Comparison of ENCODE assay signal across 18 cellular contexts in the genomic region with DNA sequence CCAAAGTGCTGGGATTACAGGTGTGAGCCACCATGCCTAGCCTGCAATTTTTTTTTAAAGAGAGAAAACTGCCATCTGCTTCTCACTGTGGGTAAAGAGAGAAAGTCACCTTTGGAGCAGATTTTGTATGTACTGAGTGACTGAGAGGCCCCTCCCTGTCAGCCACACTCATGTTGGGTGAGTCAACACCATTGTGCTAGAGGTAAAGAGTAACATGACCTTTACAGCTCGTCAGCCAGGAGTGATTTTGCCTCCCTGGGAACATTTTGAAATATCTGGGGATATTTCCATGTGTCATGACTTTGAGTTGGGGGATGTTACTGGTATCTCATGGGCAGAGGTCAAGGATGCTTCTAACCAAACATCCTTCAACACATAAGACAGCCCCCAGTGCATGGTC.
DNase-seq lines count a peak whose midpoint lies in the region; ATAC-seq, FAIRE-seq and TF ChIP-seq lines count a peak whose summit lies in the region.
"Had no signal": no experiment of that assay in that cellular context is flagged by ENCODE, and none has a peak within 500 bp of the region (broad histone marks: within the 10 kb centered on the region; RNA-seq: fewer than 3 reads in every experiment).

No MANE protein-coding gene starts in this region.

- H3K27ac ChIP-seq in colonic mucosa = no peak overlapping the region
- H3K27ac ChIP-seq: BLaER1 treated with 17β-estradiol and CSF1 and Interleukin-3, amounts not matched to agents 10 nM and 100 nM; heart right ventricle had no signal

- DNase-seq in H54 (ENCODE audit: insufficient read length, low spot score) (peak; percentile 38), NCI-H2171 (lab: John Stamatoyannopoulos, UW) (peak; percentile 10), colonic mucosa (peak; percentile 36), progenitor cell of endocrine pancreas (ENCODE audit: low spot score, unreplicated experiment) (no peak), NCI-H446 treated with DMSO at 0.1 percent for 48 hours (lab: John Stamatoyannopoulos, UW) (no peak), natural killer cell (no peak), HFFc6 (no peak), DMS153 (lab: John Stamatoyannopoulos, UW) (no peak)
- DNase-seq: activated CD8-positive, alpha-beta memory T cell treated with anti-CD3 and anti-CD28 coated beads, Interleukin-2, amount 10 ng/mL, durations not matched to agents 7 days and 5 days; activated naive CD4-positive, alpha-beta T cell; central memory CD4-positive, alpha-beta T cell; heart right ventricle; NCI-H1092; SK-N-SH; stimulated activated CD4-positive, alpha-beta T cell treated with anti-CD3 and anti-CD28 coated beads, Interleukin-1b, Interleukin-23, amount 100 ng/mL, for 48 hours had no signal

- no peak overlapping the region for H3K4me3 Mint-ChIP-seq in progenitor cell of endocrine pancreas (ENCODE audit: low read depth)
- no peak overlapping the region for H3K4me3 Mint-ChIP-seq in natural killer cell
- H3K4me3 Mint-ChIP-seq in HFFc6 = no peak overlapping the region
- H3K4me3 Mint-ChIP-seq: activated CD8-positive, alpha-beta memory T cell treated with anti-CD3 and anti-CD28 coated beads, Interleukin-2, amount 10 ng/mL, durations not matched to agents 7 days and 5 days; natural killer cell treated with Interleukin-12 subunit alpha and Interleukin-12 subunit beta and Interleukin-15 and Interleukin-18, amount 100 ng/mL, for 72 hours had no signal

- H3K4me1 Mint-ChIP-seq in progenitor cell of endocrine pancreas (ENCODE audit: low read depth) (peaks cover 2% of the 10 kb centered on the region), natural killer cell (peaks cover 0 to 5% of the 10 kb centered on the region in 2 donors), HFFc6 (ENCODE audit: low read depth) (peaks cover 6% of the 10 kb centered on the region; the same call in 1 of the 2 replicates)
- H3K4me1 Mint-ChIP-seq: activated CD8-positive, alpha-beta memory T cell treated with anti-CD3 and anti-CD28 coated beads, Interleukin-2, amount 10 ng/mL, durations not matched to agents 7 days and 5 days had no signal

- no peak overlapping the region for H3K9ac ChIP-seq in colonic mucosa (ENCODE audit: low read depth in 2 of 2, low read length in 2 of 2)
- H3K9ac ChIP-seq: BLaER1 treated with 17β-estradiol and CSF1 and Interleukin-3, amounts not matched to agents 10 nM and 100 nM; SK-N-SH had no signal

- H3K36me3 Mint-ChIP-seq in progenitor cell of endocrine pancreas (ENCODE audit: insufficient read depth) = no peaks in the 10 kb centered on the region
- H3K36me3 Mint-ChIP-seq in natural killer cell = no peaks in the 10 kb centered on the region
- no peaks in the 10 kb centered on the region for H3K36me3 Mint-ChIP-seq in HFFc6 (ENCODE audit: low read depth)
- H3K36me3 Mint-ChIP-seq: activated CD8-positive, alpha-beta memory T cell treated with anti-CD3 and anti-CD28 coated beads, Interleukin-2, amount 10 ng/mL, durations not matched to agents 7 days and 5 days; natural killer cell treated with Interleukin-12 subunit alpha and Interleukin-12 subunit beta and Interleukin-15 and Interleukin-18, amount 100 ng/mL, for 72 hours had no signal

- H3K9me3 Mint-ChIP-seq in progenitor cell of endocrine pancreas (ENCODE audit: low read depth) (no peaks in the 10 kb centered on the region), natural killer cell (no peaks in the 10 kb centered on the region), HFFc6 (peaks cover 4% of the 10 kb centered on the region; the same call in 1 of the 2 replicates)
- H3K9me3 Mint-ChIP-seq: natural killer cell treated with Interleukin-12 subunit alpha and Interleukin-12 subunit beta and Interleukin-15 and Interleukin-18, amount 100 ng/mL, for 72 hours had no signal

- H3K27me3 Mint-ChIP-seq in progenitor cell of endocrine pancreas (peaks cover 3% of the 10 kb centered on the region), natural killer cell (ENCODE audit: low read depth in 2 of 2) (no peaks in the 10 kb centered on the region), HFFc6 (ENCODE audit: insufficient read depth) (peaks cover 2% of the 10 kb centered on the region)
- H3K27me3 Mint-ChIP-seq: activated CD8-positive, alpha-beta memory T cell treated with anti-CD3 and anti-CD28 coated beads, Interleukin-2, amount 10 ng/mL, durations not matched to agents 7 days and 5 days had no signal

- H3K9me3 ChIP-seq in colonic mucosa = no peaks in the 10 kb centered on the region
- H3K9me3 ChIP-seq: SK-N-SH had no signal

- FAIRE-seq in H54 (lab: Jason Lieb, UNC) = peak; percentile 48
- FAIRE-seq: G401.6 had no signal

- no peaks in the 10 kb centered on the region for H3K4me1 ChIP-seq in colonic mucosa
- H3K4me1 ChIP-seq: heart right ventricle had no signal

- no peak for ATAC-seq in natural killer cell
- ATAC-seq: heart right ventricle had no signal

- peak overlapping the region; percentile 62 for H3K27ac Mint-ChIP-seq in progenitor cell of endocrine pancreas
- no peak overlapping the region for H3K27ac Mint-ChIP-seq in natural killer cell
- no peak overlapping the region for H3K27ac Mint-ChIP-seq in HFFc6
- H3K27ac Mint-ChIP-seq: activated CD8-positive, alpha-beta memory T cell treated with anti-CD3 and anti-CD28 coated beads, Interleukin-2, amount 10 ng/mL, durations not matched to agents 7 days and 5 days; natural killer cell treated with Interleukin-12 subunit alpha and Interleukin-12 subunit beta and Interleukin-15 and Interleukin-18, amount 100 ng/mL, for 72 hours had no signal

- TF ChIP-seq CTCF in colonic mucosa (IDR thresholded peaks at IDR 0.05) = no peak
- no peak for TF ChIP-seq CTCF in progenitor cell of endocrine pancreas (IDR thresholded peaks at IDR 0.05; ENCODE audit: unreplicated experiment)
- no peak for TF ChIP-seq CTCF in natural killer cell (IDR thresholded peaks at IDR 0.05)
- no peak for TF ChIP-seq CTCF in HFFc6 (IDR thresholded peaks at IDR 0.05)

- no peaks in the 10 kb centered on the region for H3K36me3 ChIP-seq in colonic mucosa
- H3K36me3 ChIP-seq: BLaER1 treated with 17β-estradiol and CSF1 and Interleukin-3, amounts not matched to agents 10 nM and 100 nM; heart right ventricle had no signal

- no peak overlapping the region for H3K4me3 ChIP-seq in colonic mucosa
- H3K4me3 ChIP-seq: BLaER1 treated with 17β-estradiol and CSF1 and Interleukin-3, amounts not matched to agents 10 nM and 100 nM; heart right ventricle had no signal

- no peak for TF ChIP-seq POLR2A in H54 (IDR thresholded peaks at IDR 0.05; ENCODE audit: low read depth, low read length)

- intact Hi-C loops in colonic mucosa (cut with DNase I) = loop anchor here (5.0 kb wide), 1 partner anchor 641 kb away; no protein-coding TSS in a partner anchor
- intact Hi-C loops in natural killer cell (cut with micrococcal nuclease) = no loop called here

- no peaks in the 10 kb centered on the region for H3K27me3 ChIP-seq in colonic mucosa
- H3K27me3 ChIP-seq: BLaER1 treated with 17β-estradiol and CSF1 and Interleukin-3, amounts not matched to agents 10 nM and 100 nM had no signal

Comparison
In these comparisons a context has a peak if more than half of its experiments do, and no peak if none do; other contexts are left out.
1. DNase-seq: peak in H54 (single experiment), NCI-H2171 (single experiment) and colonic mucosa (single experiment); none in progenitor cell of endocrine pancreas (single experiment), NCI-H446 treated with DMSO at 0.1 percent for 48 hours (single experiment), natural killer cell (single experiment), HFFc6 (single experiment) and DMS153 (single experiment).